Comparison of ENCODE assay signal across 8 cellular contexts in genomic region chr9:134391319-134392231, GRCh38.
A peak's percentile ranks its signal among the peaks of the same experiment; 100 is the strongest.
DNase-seq lines count a peak whose midpoint lies in the region; ATAC-seq and TF ChIP-seq lines count a peak whose summit lies in the region.

No MANE protein-coding gene starts in this region.

- peaks cover 3% of the 10 kb centered on the region for H3K36me3 Mint-ChIP-seq in activated naive CD8-positive, alpha-beta T cell

- H3K36me3 ChIP-seq in BLaER1 (no peaks in the 10 kb centered on the region; the same call in 1 of the 2 replicates), OCI-LY3 (replicated peaks; ENCODE audit: low read depth, low read length) (no peaks in the 10 kb centered on the region)

- H3K9me3 Mint-ChIP-seq in activated naive CD8-positive, alpha-beta T cell (ENCODE audit: low read depth), result peaks cover 5% of the 10 kb centered on the region

- ATAC-seq in GM21390 (IDR thresholded peaks at IDR 0.05; ENCODE audit: unreplicated experiment), result peak; percentile 47

- H3K4me3 Mint-ChIP-seq in activated naive CD8-positive, alpha-beta T cell, result peak overlapping the region; percentile 82

- TF ChIP-seq CTCF in OCI-LY3 (IDR thresholded peaks at IDR 0.05; ENCODE audit: low read depth, low read length), result peak; percentile 15

- H3K4me1 Mint-ChIP-seq in activated naive CD8-positive, alpha-beta T cell (ENCODE audit: low read depth), result peaks cover 44% of the 10 kb centered on the region

- H3K79me2 ChIP-seq in OCI-LY3 (ENCODE audit: low read length), result peaks cover 57% of the 10 kb centered on the region

- H3K27ac ChIP-seq in BLaER1, result peak overlapping the region; percentile 46; the same call in 1 of the 2 replicates
- peak overlapping the region; percentile 95 for H3K27ac ChIP-seq in OCI-LY3 (ENCODE audit: low read length)

- H3K4me3 ChIP-seq in BLaER1 (peak overlapping the region; percentile 29), OCI-LY3 (ENCODE audit: low read length) (peak overlapping the region; percentile 93)

- no peaks in the 10 kb centered on the region for H3K27me3 Mint-ChIP-seq in activated naive CD8-positive, alpha-beta T cell

- H3K27me3 ChIP-seq in BLaER1 (no peaks in the 10 kb centered on the region), OCI-LY3 (ENCODE audit: low read depth, low read length) (no peaks in the 10 kb centered on the region)

- no peak overlapping the region for H2AFZ ChIP-seq in OCI-LY3 (ENCODE audit: low read depth, low read length)

- H4K20me1 ChIP-seq in BLaER1 (peaks cover 100% of the 10 kb centered on the region), OCI-LY3 (ENCODE audit: insufficient read depth, low read length) (no peaks in the 10 kb centered on the region)

- H3K9me3 ChIP-seq in BLaER1 (no peaks in the 10 kb centered on the region), OCI-LY3 (ENCODE audit: insufficient read depth, low read length) (no peaks in the 10 kb centered on the region)

- peak overlapping the region; percentile 91 for H3K4me2 ChIP-seq in BLaER1
- H3K4me2 ChIP-seq in OCI-LY3 (ENCODE audit: low read length), result peak overlapping the region; percentile 96

- H3K9ac ChIP-seq in BLaER1 (peak overlapping the region; percentile 50; the same call in 1 of the 2 replicates), OCI-LY3 (ENCODE audit: low read length) (peak overlapping the region; percentile 87)

- DNase-seq in stimulated activated CD8-positive, alpha-beta memory T cell treated with anti-CD3 and anti-CD28 coated beads, Interleukin-12 subunit alpha, Interleukin-12 subunit beta, amount 100 ng/mL, for 4 hours (ENCODE audit: low read depth), result peak; percentile 59
- DNase-seq in GM03348 (ENCODE audit: low spot score), result no peak
- DNase-seq in NK-92 (lab: John Stamatoyannopoulos, UW; ENCODE audit: unreplicated experiment), result no peak
- no peak for DNase-seq in MV-4-11 (lab: John Stamatoyannopoulos, UW)

- H3K27ac Mint-ChIP-seq in activated naive CD8-positive, alpha-beta T cell, result peak overlapping the region; percentile 94

- H3K4me1 ChIP-seq in BLaER1, result peaks cover 98% of the 10 kb centered on the region
- peaks cover 74% of the 10 kb centered on the region for H3K4me1 ChIP-seq in OCI-LY3 (ENCODE audit: low read length)
